ENCODE assay signal across 10 cellular contexts in genomic region chr6:53615633-53616449, GRCh38. TPM values are rescaled to one million over a fixed set of nuclear protein-coding genes. Genes with fewer than 3 reads are reported as not detected.
DNase-seq lines count a peak whose midpoint lies in the region; ATAC-seq and TF ChIP-seq lines count a peak whose summit lies in the region.
"Had no signal": no experiment of that assay in that cellular context is flagged by ENCODE, and none has a peak within 500 bp of the region (broad histone marks: within the 10 kb centered on the region; RNA-seq: fewer than 3 reads in every experiment).

No MANE protein-coding gene starts in this region.

- H3K36me3 Mint-ChIP-seq in activated CD4-positive, alpha-beta T cell treated with anti-CD3 and anti-CD28 coated beads for 36 hours (ENCODE audit: low read depth): no peaks in the 10 kb centered on the region

- H3K4me3 ChIP-seq in RWPE2 (ENCODE audit: severe bottlenecking) (no peak overlapping the region), foreskin fibroblast (ENCODE audit: low read depth in 1 of 2, low read length in 2 of 2) (no peak overlapping the region), stomach (no peak overlapping the region)
- H3K4me3 ChIP-seq: esophagus muscularis mucosa had no signal

- TF ChIP-seq CTCF in RWPE2 (IDR thresholded peaks at IDR 0.05; ENCODE audit: poor library complexity, severe bottlenecking): no peak
- TF ChIP-seq CTCF in foreskin fibroblast (IDR thresholded peaks at IDR 0.05; ENCODE audit: low read depth, low read length): no peak
- TF ChIP-seq CTCF in stomach (IDR thresholded peaks at IDR 0.05): no peak

- intact Hi-C loops in activated CD4-positive, alpha-beta T cell treated with anti-CD3 and anti-CD28 coated beads for 36 hours (cut with DNase I, micrococcal nuclease): no loop called here
- intact Hi-C loops in stomach (cut with DNase I; ENCODE audit: low total_unique reads): no loop called here

- H3K27me3 Mint-ChIP-seq in activated CD4-positive, alpha-beta T cell treated with anti-CD3 and anti-CD28 coated beads for 36 hours: peaks cover 9% of the 10 kb centered on the region

- H3K27ac ChIP-seq in RWPE2 (ENCODE audit: poor library complexity, severe bottlenecking): peak overlapping the region; percentile 86
- peak overlapping the region; percentile 70 to 88 (median 82) for H3K27ac ChIP-seq in stomach
- H3K27ac ChIP-seq: esophagus muscularis mucosa had no signal

- CTCF ChIA-PET in activated CD4-positive, alpha-beta T cell treated with anti-CD3 and anti-CD28 coated beads for 36 hours (lab: Charles Lee): interaction anchor here (0.6 to 1.2 kb wide), 4 partner anchors 9 to 99 kb away, joined by 3 to 4 read pairs (median 3); no protein-coding TSS in a partner anchor

- peaks cover 6% of the 10 kb centered on the region for H3K4me1 Mint-ChIP-seq in activated CD4-positive, alpha-beta T cell treated with anti-CD3 and anti-CD28 coated beads for 36 hours

- H3K36me3 ChIP-seq in RWPE2 (ENCODE audit: low read depth): no peaks in the 10 kb centered on the region
- H3K36me3 ChIP-seq in stomach: no peaks in the 10 kb centered on the region
- H3K36me3 ChIP-seq: esophagus muscularis mucosa had no signal

- ATAC-seq in activated CD4-positive, alpha-beta T cell treated with anti-CD3 and anti-CD28 coated beads for 36 hours: peak; percentile 57
- ATAC-seq in RWPE2 (ENCODE audit: low read depth) (peak; percentile 95), HG03460 (IDR thresholded peaks at IDR 0.05; ENCODE audit: unreplicated experiment) (no peak), GM21786 (IDR thresholded peaks at IDR 0.05; ENCODE audit: unreplicated experiment) (no peak)

- 26 to 52% (median 35%) methylated on average over 8 of the region's 8 CpGs for WGBS in stomach, 5 donors

- POLR2A ChIA-PET in activated CD4-positive, alpha-beta T cell treated with anti-CD3 and anti-CD28 coated beads for 36 hours (lab: Charles Lee): no interaction called here

- H3K4me1 ChIP-seq in RWPE2 (ENCODE audit: insufficient read depth, poor library complexity, severe bottlenecking) (peaks cover 42% of the 10 kb centered on the region), stomach (peaks cover 0 to 12% (median 2%) of the 10 kb centered on the region in 4 donors)

- DNase-seq in activated CD4-positive, alpha-beta T cell treated with anti-CD3 and anti-CD28 coated beads for 36 hours: no peak
- no peak for DNase-seq in activated CD4-positive, alpha-beta T cell treated with anti-CD3 and anti-CD28 coated beads, Interleukin-2, amount 50 U/mL, for 1 hour
- DNase-seq in RWPE2 (ENCODE audit: low spot score): peak; percentile 68
- DNase-seq in foreskin fibroblast: peak; percentile 16 to 65
- peak; percentile 38 for DNase-seq in stomach
- DNase-seq in stimulated activated naive CD4-positive, alpha-beta T cell treated with Interleukin-2 at 50 U/mL for 16 hours (lab: John Stamatoyannopoulos, UW): no peak
- DNase-seq: NCI-H524 had no signal

- TF ChIP-seq POLR2A in stomach (IDR thresholded peaks at IDR 0.05): no peak

- H3K9me3 ChIP-seq in RWPE2 (ENCODE audit: severe bottlenecking): no peaks in the 10 kb centered on the region
- H3K9me3 ChIP-seq in stomach: no peaks in the 10 kb centered on the region
- H3K9me3 ChIP-seq: esophagus muscularis mucosa had no signal

- H3K9me3 Mint-ChIP-seq in activated CD4-positive, alpha-beta T cell treated with anti-CD3 and anti-CD28 coated beads for 36 hours (ENCODE audit: low read depth): no peaks in the 10 kb centered on the region

- no peak overlapping the region for H3K4me3 Mint-ChIP-seq in activated CD4-positive, alpha-beta T cell treated with anti-CD3 and anti-CD28 coated beads for 36 hours

- no peak for TF ChIP-seq EP300 in stomach (IDR thresholded peaks at IDR 0.05)

- no peaks in the 10 kb centered on the region for H3K27me3 ChIP-seq in RWPE2 (ENCODE audit: insufficient read depth, poor library complexity, severe bottlenecking)
- H3K27me3 ChIP-seq in stomach: no peaks in the 10 kb centered on the region
- H3K27me3 ChIP-seq: esophagus muscularis mucosa had no signal

- no peak overlapping the region for H3K27ac Mint-ChIP-seq in activated CD4-positive, alpha-beta T cell treated with anti-CD3 and anti-CD28 coated beads for 36 hours

RNA-seq across cellular contexts. Expression of gene KLHL31, which starts 49.7 kb away (rescaled TPM):
- total RNA-seq in activated CD4-positive, alpha-beta T cell treated with anti-CD3 and anti-CD28 coated beads for 36 hours: under 1 TPM; 0.18 to 0.23 TPM
- under 1 TPM in 2 of 5 donors, not detected in 3; 0.14 to 0.37 TPM for total RNA-seq in stomach
- under 1 TPM in 2 of 3 donors, not detected in 1; 0.12 to 0.25 TPM for polyA plus RNA-seq in stomach

Comparison
In these comparisons a context has a peak if more than half of its experiments do, and no peak if none do; other contexts are left out.
1. ATAC-seq: peak in activated CD4-positive, alpha-beta T cell treated with anti-CD3 and anti-CD28 coated beads for 36 hours (single experiment) and RWPE2 (single experiment); none in HG03460 (single experiment) and GM21786 (single experiment).
2. DNase-seq: peak in RWPE2 (single experiment), foreskin fibroblast (2 of 2) and stomach (single experiment); none in activated CD4-positive, alpha-beta T cell treated with anti-CD3 and anti-CD28 coated beads for 36 hours (single experiment), activated CD4-positive, alpha-beta T cell treated with anti-CD3 and anti-CD28 coated beads, Interleukin-2, amount 50 U/mL, for 1 hour (single experiment) and stimulated activated naive CD4-positive, alpha-beta T cell treated with Interleukin-2 at 50 U/mL for 16 hours (single experiment).